8 cellular contexts compared by ENCODE assay signal in the genomic region with DNA sequence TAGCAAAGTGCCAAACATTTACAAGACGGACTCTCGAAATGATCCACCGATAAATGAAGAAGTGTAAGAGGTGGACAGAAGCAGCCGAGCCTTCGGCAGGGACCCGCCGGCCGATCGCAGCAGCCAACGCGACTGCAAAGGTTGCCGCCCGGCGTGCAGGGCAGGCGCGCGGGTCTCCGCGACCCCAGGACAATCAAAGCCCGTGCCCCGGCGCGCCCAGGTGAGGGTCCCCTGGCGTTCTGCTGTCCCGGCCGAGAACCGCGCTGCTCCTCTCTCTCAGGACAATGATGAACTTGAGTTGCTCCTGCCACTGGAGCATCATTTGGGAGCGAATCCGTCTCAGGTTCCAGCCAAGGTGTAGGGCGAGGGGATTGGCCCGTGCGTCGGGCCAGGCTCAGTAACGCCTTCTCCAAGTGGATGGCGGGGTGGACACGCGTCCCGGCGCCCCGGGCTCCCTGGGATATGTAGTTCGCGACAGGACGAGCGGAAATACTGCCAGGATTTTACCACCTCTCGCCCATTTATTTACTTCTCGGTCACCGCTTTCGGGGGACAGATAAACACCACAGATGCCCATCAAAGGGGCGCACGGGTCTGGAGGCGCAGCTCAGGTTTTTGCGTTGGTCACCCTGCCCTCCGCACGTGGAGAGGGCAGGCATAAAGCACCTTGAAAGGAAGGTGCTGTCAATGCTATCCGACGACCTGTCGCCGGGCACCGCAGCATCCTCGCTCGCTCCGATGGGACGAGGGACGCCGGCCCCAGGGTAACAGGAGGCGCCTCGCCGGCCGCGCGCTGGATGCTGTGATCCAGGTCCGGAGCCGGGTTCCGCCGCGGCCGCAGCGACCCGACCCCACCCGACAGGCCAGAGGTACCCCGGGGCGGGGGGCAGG. TPM values are rescaled to one million over a fixed set of nuclear protein-coding genes. Genes with fewer than 3 reads are reported as not detected.
DNase-seq lines count a peak whose midpoint lies in the region; ATAC-seq, FAIRE-seq and TF ChIP-seq lines count a peak whose summit lies in the region.

A gene with protein sequence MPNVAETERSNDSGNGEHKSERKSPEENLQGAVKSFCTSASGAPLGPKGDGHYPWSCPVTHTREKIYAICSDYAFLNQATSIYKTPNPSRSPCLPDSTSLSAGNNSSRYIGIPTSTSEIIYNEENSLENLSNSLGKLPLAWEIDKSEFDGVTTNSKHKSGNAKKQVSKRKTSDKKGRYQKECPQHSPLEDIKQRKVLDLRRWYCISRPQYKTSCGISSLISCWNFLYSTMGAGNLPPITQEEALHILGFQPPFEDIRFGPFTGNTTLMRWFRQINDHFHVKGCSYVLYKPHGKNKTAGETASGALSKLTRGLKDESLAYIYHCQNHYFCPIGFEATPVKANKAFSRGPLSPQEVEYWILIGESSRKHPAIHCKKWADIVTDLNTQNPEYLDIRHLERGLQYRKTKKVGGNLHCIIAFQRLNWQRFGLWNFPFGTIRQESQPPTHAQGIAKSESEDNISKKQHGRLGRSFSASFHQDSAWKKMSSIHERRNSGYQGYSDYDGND (plus strand): TSS at position 467 of the 891 bp plus-strand sequence. CDS start 8,149 bp downstream, outside the sequence.
A gene (minus strand): TSS at position 324 of the 891 bp plus-strand sequence. CDS start 306 bp downstream, at position 18.

- TF ChIP-seq CTCF in esophagus squamous epithelium (IDR thresholded peaks at IDR 0.05) = peak in 1 of 6 experiments; percentile 15

- H3K27ac ChIP-seq in esophagus squamous epithelium = peak within 1 kb of the TSS; percentile 80 to 91 (median 87)
- peak within 1 kb of the TSS; percentile 79 for H3K27ac ChIP-seq in muscle layer of colon (ENCODE audit: low read depth, low read length)

- H3K27me3 ChIP-seq in esophagus squamous epithelium (no peaks in the 10 kb centered on the region), muscle layer of colon (ENCODE audit: control insufficient read depth in 1 of 2, insufficient read depth in 2 of 2, low read length in 2 of 2) (no peaks in the 10 kb centered on the region)

- TF ChIP-seq RAD21 in Ishikawa (IDR thresholded peaks at IDR 0.05; ENCODE audit: low read depth) = no peak

- H3K9ac ChIP-seq in muscle layer of colon (ENCODE audit: low read length) = peak within 1 kb of the TSS; percentile 54

- ATAC-seq in GM21717 (IDR thresholded peaks at IDR 0.05; ENCODE audit: unreplicated experiment) = peak; percentile 86

- intact Hi-C loops in esophagus squamous epithelium (cut with DNase I) = no loop called here

- WGBS in esophagus squamous epithelium, 2 donors = 0% methylated on average over 14 to 25 of the region's 83 CpGs

- TF ChIP-seq POLR2A in esophagus squamous epithelium (IDR thresholded peaks at IDR 0.05) = peak in 1 of 4 donors; percentile 20

- H3K4me3 ChIP-seq in esophagus squamous epithelium = peak within 1 kb of the TSS; percentile 63 to 86 (median 65)
- H3K4me3 ChIP-seq in muscle layer of colon (ENCODE audit: low read depth in 1 of 2, low read length in 2 of 2) = peak within 1 kb of the TSS; percentile 88 to 98

- FAIRE-seq in RCC 7860 (lab: Jason Lieb, UNC) = peak; percentile 65

- peak; percentile 97 for DNase-seq in DMS79 (lab: John Stamatoyannopoulos, UW)
- DNase-seq in RCC 7860 (ENCODE audit: low spot score) = peak; percentile 77
- DNase-seq in activated T-helper 1 cell treated with Interleukin-2 at 50 U/mL for 16 hours (ENCODE audit: low read depth) = peak; percentile 39
- peak; percentile 18 for DNase-seq in esophagus squamous epithelium (lab: John Stamatoyannopoulos, UW)
- peak in 5 of 6 experiments; percentile 6 to 62 (median 24) for DNase-seq in stimulated activated naive CD4-positive, alpha-beta T cell (lab: John Stamatoyannopoulos, UW)

- H3K9me3 ChIP-seq in esophagus squamous epithelium = no peaks in the 10 kb centered on the region
- no peaks in the 10 kb centered on the region for H3K9me3 ChIP-seq in muscle layer of colon (ENCODE audit: low read length)

- no peaks in the 10 kb centered on the region for H3K36me3 ChIP-seq in esophagus squamous epithelium
- no peaks in the 10 kb centered on the region for H3K36me3 ChIP-seq in muscle layer of colon (ENCODE audit: insufficient read depth, low read length)

- no peak for TF ChIP-seq EP300 in Ishikawa (IDR thresholded peaks at IDR 0.05; ENCODE audit: borderline replicate concordance)

- H3K4me1 ChIP-seq in esophagus squamous epithelium (peaks cover 5 to 36% (median 10%) of the 10 kb centered on the region in 3 donors), muscle layer of colon (ENCODE audit: insufficient read depth, low read length) (no peaks in the 10 kb centered on the region)

TF ChIP-seq in Ishikawa, 13 proteins besides CTCF, POLR2A, EP300 and RAD21:
- TF ChIP-seq CREB1 (IDR thresholded peaks at IDR 0.05; ENCODE audit: low read depth) = peak; percentile 81
- TF ChIP-seq, protein P1, sequence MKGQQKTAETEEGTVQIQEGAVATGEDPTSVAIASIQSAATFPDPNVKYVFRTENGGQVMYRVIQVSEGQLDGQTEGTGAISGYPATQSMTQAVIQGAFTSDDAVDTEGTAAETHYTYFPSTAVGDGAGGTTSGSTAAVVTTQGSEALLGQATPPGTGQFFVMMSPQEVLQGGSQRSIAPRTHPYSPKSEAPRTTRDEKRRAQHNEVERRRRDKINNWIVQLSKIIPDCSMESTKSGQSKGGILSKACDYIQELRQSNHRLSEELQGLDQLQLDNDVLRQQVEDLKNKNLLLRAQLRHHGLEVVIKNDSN (IDR thresholded peaks at IDR 0.05) = peak; percentile 83
- TF ChIP-seq NFIC (IDR thresholded peaks at IDR 0.05) = 0 out of 2 replicates have a peak, but pooled peaks have one; percentile 9
- TF ChIP-seq, protein P2, sequence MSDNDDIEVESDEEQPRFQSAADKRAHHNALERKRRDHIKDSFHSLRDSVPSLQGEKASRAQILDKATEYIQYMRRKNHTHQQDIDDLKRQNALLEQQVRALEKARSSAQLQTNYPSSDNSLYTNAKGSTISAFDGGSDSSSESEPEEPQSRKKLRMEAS (IDR thresholded peaks at IDR 0.05) = peak; percentile 42; the same call in 1 of the 2 replicates
- no peak for TF ChIP-seq FOXM1 (IDR thresholded peaks at IDR 0.05; ENCODE audit: borderline replicate concordance, low read depth)
- peak; percentile 45; the same call in 1 of the 2 replicates for TF ChIP-seq TAF1 (IDR thresholded peaks at IDR 0.05; ENCODE audit: low read depth)
- TF ChIP-seq TCF12 (IDR thresholded peaks at IDR 0.05; ENCODE audit: low read depth) = peak; percentile 43; the same call in 1 of the 2 replicates
- no peak for TF ChIP-seq YY1 (IDR thresholded peaks at IDR 0.05; ENCODE audit: low read depth)

RNA-seq across cellular contexts. Expression of the first gene that starts in this region (rescaled TPM):
- total RNA-seq in esophagus squamous epithelium = 10 to 100 TPM in 2 of 4 donors, 1 to 10 TPM in 2; 6.4 to 17.5 (median 9.8) TPM

RNA-seq across cellular contexts. Expression of the second gene that starts in this region (rescaled TPM):
- total RNA-seq in esophagus squamous epithelium = 1 to 10 TPM in 2 of 4 donors, under 1 TPM in 2; 0.50 to 3.2 (median 1.8) TPM

Comparison
In these comparisons a context has a peak if more than half of its experiments do, and no peak if none do; other contexts are left out.
1. Peak in every context shown above with its lines: DNase-seq, ATAC-seq, H3K4me3 ChIP-seq and H3K27ac ChIP-seq.
2. DNase-seq: peak in every context shown above with its lines; median percentile 97 in DMS79; 77 in RCC 7860; 39 in activated T-helper 1 cell treated with Interleukin-2 at 50 U/mL for 16 hours; 24 in stimulated activated naive CD4-positive, alpha-beta T cell; 18 in esophagus squamous epithelium.